1 cellular context compared by ENCODE assay signal in the genomic region with DNA sequence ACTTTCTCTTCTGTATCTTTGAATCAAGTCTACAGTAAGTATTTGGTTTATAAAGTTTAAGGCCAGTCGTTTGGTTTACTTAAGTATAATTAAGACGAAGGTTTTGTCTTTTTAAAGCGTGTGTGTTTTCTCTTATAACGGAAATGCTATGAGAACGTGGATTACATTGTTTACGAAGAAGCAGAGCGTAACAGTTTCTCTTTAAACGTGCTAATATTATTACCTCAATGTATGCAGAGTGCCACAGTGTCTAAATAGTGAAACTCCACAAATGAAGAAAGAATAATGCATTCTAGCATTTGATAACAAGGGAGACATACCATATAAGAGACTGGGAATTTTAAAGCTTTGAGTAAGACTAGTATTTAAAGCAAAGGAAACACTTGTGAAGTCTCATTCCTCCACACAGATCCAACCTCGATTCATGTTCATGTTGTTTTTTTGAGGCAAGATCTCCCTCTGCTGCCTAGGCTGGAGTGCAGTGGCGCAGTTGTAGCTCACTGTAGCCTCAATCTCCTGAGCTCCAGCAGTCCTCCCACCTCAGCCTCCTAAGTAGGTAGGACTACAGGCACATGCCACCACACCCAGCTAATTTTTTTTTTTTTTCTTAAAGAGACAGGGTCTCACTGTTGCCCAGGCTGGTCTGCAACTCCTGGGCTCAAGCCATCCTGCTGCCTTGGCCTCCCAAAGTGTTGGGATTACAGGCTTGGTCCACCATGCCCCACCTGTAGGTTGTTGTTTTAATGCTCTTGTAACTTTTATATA.
TF ChIP-seq lines count a peak whose summit lies in the region.

No MANE protein-coding gene starts in this region.

TF ChIP-seq in K562, 482 proteins besides CTCF, POLR2A, EP300 and RAD21 (continued from another document):
- TF ChIP-seq, protein P1, sequence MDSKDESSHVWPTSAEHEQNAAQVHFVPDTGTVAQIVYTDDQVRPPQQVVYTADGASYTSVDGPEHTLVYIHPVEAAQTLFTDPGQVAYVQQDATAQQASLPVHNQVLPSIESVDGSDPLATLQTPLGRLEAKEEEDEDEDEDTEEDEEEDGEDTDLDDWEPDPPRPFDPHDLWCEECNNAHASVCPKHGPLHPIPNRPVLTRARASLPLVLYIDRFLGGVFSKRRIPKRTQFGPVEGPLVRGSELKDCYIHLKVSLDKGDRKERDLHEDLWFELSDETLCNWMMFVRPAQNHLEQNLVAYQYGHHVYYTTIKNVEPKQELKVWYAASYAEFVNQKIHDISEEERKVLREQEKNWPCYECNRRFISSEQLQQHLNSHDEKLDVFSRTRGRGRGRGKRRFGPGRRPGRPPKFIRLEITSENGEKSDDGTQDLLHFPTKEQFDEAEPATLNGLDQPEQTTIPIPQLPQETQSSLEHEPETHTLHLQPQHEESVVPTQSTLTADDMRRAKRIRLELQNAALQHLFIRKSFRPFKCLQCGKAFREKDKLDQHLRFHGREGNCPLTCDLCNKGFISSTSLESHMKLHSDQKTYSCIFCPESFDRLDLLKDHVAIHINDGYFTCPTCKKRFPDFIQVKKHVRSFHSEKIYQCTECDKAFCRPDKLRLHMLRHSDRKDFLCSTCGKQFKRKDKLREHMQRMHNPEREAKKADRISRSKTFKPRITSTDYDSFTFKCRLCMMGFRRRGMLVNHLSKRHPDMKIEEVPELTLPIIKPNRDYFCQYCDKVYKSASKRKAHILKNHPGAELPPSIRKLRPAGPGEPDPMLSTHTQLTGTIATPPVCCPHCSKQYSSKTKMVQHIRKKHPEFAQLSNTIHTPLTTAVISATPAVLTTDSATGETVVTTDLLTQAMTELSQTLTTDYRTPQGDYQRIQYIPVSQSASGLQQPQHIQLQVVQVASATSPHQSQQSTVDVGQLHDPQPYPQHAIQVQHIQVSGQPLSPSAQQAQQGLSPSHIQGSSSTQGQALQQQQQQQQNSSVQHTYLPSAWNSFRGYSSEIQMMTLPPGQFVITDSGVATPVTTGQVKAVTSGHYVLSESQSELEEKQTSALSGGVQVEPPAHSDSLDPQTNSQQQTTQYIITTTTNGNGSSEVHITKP (IDR thresholded peaks at IDR 0.05; ENCODE audit: partially characterized antibody) = no peak
- no peak for TF ChIP-seq NEUROD1 (IDR thresholded peaks at IDR 0.05; ENCODE audit: borderline replicate concordance, low read depth, low read length, partially characterized antibody)
- no peak for TF ChIP-seq GMEB1 (CRISPR knock-in tag; IDR thresholded peaks at IDR 0.05)
- no peak for TF ChIP-seq TFAP4 (CRISPR knock-in tag; IDR thresholded peaks at IDR 0.05; ENCODE audit: borderline replicate concordance)
- TF ChIP-seq HDAC8 (tag; IDR thresholded peaks at IDR 0.05) = no peak
- TF ChIP-seq FOXK2 (conservative IDR thresholded peaks at IDR 0.05 in 1 of 2, IDR thresholded peaks at IDR 0.05 in 1 of 2; ENCODE audit: low read depth in 2 of 2) = 0 out of 4 replicates have a peak, but pooled peaks of 1 of the 2 experiments have one; percentile 38
- TF ChIP-seq CREB1 (IDR thresholded peaks at IDR 0.05) = no peak
- TF ChIP-seq CREB1 (CRISPR knock-in tag; IDR thresholded peaks at IDR 0.05) = no peak
- TF ChIP-seq CEBPB (tag; IDR thresholded peaks at IDR 0.05) = no peak
- TF ChIP-seq ARNT (IDR thresholded peaks at IDR 0.05) = 0 out of 4 replicates have a peak, but pooled peaks of 1 of the 2 experiments have one; percentile 34
- TF ChIP-seq HSF4 (CRISPR knock-in tag; IDR thresholded peaks at IDR 0.05; ENCODE audit: borderline replicate concordance) = no peak
- TF ChIP-seq CCAR2 (IDR thresholded peaks at IDR 0.05; ENCODE audit: low read depth, low read length) = no peak
- peak; percentile 96 for TF ChIP-seq ZNF384 (IDR thresholded peaks at IDR 0.05; ENCODE audit: low read depth, low read length)
- no peak for TF ChIP-seq ARHGAP35 (IDR thresholded peaks at IDR 0.05; ENCODE audit: partially characterized antibody)
- TF ChIP-seq, protein P2, sequence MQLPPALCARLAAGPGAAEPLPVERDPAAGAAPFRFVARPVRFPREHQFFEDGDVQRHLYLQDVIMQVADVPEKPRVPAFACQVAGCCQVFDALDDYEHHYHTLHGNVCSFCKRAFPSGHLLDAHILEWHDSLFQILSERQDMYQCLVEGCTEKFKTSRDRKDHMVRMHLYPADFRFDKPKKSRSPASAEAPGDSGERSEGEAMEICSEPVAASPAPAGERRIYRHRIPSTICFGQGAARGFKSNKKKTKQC (CRISPR knock-in tag; IDR thresholded peaks at IDR 0.05) = no peak
- no peak for TF ChIP-seq ZNF518B (CRISPR knock-in tag; IDR thresholded peaks at IDR 0.05)
- TF ChIP-seq BRD9 (IDR thresholded peaks at IDR 0.05; ENCODE audit: low read depth, partially characterized antibody) = peak; percentile 26
- TF ChIP-seq TEAD2 (tag; IDR thresholded peaks at IDR 0.05) = no peak
- no peak for TF ChIP-seq SMARCC2 (IDR thresholded peaks at IDR 0.05; ENCODE audit: low read depth)
- no peak for TF ChIP-seq CSDE1 (IDR thresholded peaks at IDR 0.05)
- TF ChIP-seq BHLHE40 (IDR thresholded peaks at IDR 0.05; ENCODE audit: low read length) = peak; percentile 39; the same call in 1 of the 2 replicates
